ENCODE assay signal across 12 cellular contexts in genomic region chr17:54426287-54426886, GRCh38.
DNase-seq lines count a peak whose midpoint lies in the region; ATAC-seq and TF ChIP-seq lines count a peak whose summit lies in the region.
"Had no signal": no experiment of that assay in that cellular context is flagged by ENCODE, and none has a peak within 500 bp of the region (broad histone marks: within the 10 kb centered on the region; RNA-seq: fewer than 3 reads in every experiment).

No MANE protein-coding gene starts in this region.

- H3K9me3 ChIP-seq in GM23248 (ENCODE audit: low read depth) (no peaks in the 10 kb centered on the region), OCI-LY3 (ENCODE audit: insufficient read depth, low read length) (no peaks in the 10 kb centered on the region)
- H3K9me3 ChIP-seq: neutrophil had no signal

- H3K4me3 ChIP-seq in GM23248, result no peak overlapping the region
- H3K4me3 ChIP-seq in OCI-LY3 (ENCODE audit: low read length), result no peak overlapping the region
- H3K4me3 ChIP-seq: SJSA1 had no signal

- H3K27me3 Mint-ChIP-seq in stimulated activated naive CD8-positive, alpha-beta T cell treated with anti-CD3 and anti-CD28 coated beads, Interleukin-15, amount 100 ng/mL, for 72 hours, result no peaks in the 10 kb centered on the region
- H3K27me3 Mint-ChIP-seq: CD4-positive, CD25-positive, alpha-beta regulatory T cell had no signal

- no peak overlapping the region for H3K9ac ChIP-seq in GM23248
- no peak overlapping the region for H3K9ac ChIP-seq in OCI-LY3 (ENCODE audit: low read length)

- peak; percentile 1 for DNase-seq in GM23248
- peak in 1 of 2 donors; percentile 45 for DNase-seq in foreskin keratinocyte
- no peak for DNase-seq in posterior cingulate gyrus
- DNase-seq in stimulated activated naive CD8-positive, alpha-beta T cell treated with anti-CD3 and anti-CD28 coated beads, Interleukin-15, amount 100 ng/mL, for 72 hours, result no peak
- DNase-seq: activated effector memory CD4-positive, alpha-beta T cell treated with anti-CD3 and anti-CD28 coated beads, Interleukin-2, amount 50 U/mL, for 16 hours; CD4-positive, CD25-positive, alpha-beta regulatory T cell had no signal

- H2AFZ ChIP-seq in GM23248, result no peak overlapping the region
- no peak overlapping the region for H2AFZ ChIP-seq in OCI-LY3 (ENCODE audit: low read depth, low read length)

- 0 to 9% methylated on average over 1 of the region's 1 CpG for WGBS in GM23248 (ENCODE audit: low coverage in 1 of 2, low lambda C conversion rate in 2 of 2, missing lambda C conversion rate in 2 of 2), 2 experiments

- no peaks in the 10 kb centered on the region for H3F3A ChIP-seq in GM23248 (ENCODE audit: insufficient read depth)

- H3K4me1 Mint-ChIP-seq in stimulated activated naive CD8-positive, alpha-beta T cell treated with anti-CD3 and anti-CD28 coated beads, Interleukin-15, amount 100 ng/mL, for 72 hours, result no peaks in the 10 kb centered on the region
- H3K4me1 Mint-ChIP-seq: CD4-positive, CD25-positive, alpha-beta regulatory T cell had no signal

- in situ Hi-C loops in GM23248 (cut with MboI), result loop anchor here (25.0 kb wide), 1 partner anchor 111 kb away; no protein-coding TSS in a partner anchor

- no peaks in the 10 kb centered on the region for H3K27me3 ChIP-seq in GM23248 (replicated peaks; ENCODE audit: insufficient read depth)
- no peaks in the 10 kb centered on the region for H3K27me3 ChIP-seq in OCI-LY3 (ENCODE audit: low read depth, low read length)
- H3K27me3 ChIP-seq in foreskin keratinocyte, result no peaks in the 10 kb centered on the region
- H3K27me3 ChIP-seq: neutrophil, SJSA1 had no signal

- H3K4me2 ChIP-seq in GM23248 (ENCODE audit: unreplicated experiment) (no peak overlapping the region), OCI-LY3 (ENCODE audit: low read length) (no peak overlapping the region)

- H3K36me3 ChIP-seq in GM23248 (ENCODE audit: low read depth) (no peaks in the 10 kb centered on the region), OCI-LY3 (replicated peaks; ENCODE audit: low read depth, low read length) (no peaks in the 10 kb centered on the region)
- H3K36me3 ChIP-seq: neutrophil, SJSA1 had no signal

- ATAC-seq in foreskin keratinocyte (peak; percentile 54), HG03378 (IDR thresholded peaks at IDR 0.05; ENCODE audit: unreplicated experiment) (no peak), HG02885 (IDR thresholded peaks at IDR 0.05; ENCODE audit: poor library complexity, unreplicated experiment) (no peak)
- no peak for ATAC-seq in stimulated activated naive CD8-positive, alpha-beta T cell treated with anti-CD3 and anti-CD28 coated beads, Interleukin-15, amount 100 ng/mL, for 72 hours

- H3K4me1 ChIP-seq in GM23248 (ENCODE audit: insufficient read depth), result no peaks in the 10 kb centered on the region
- no peaks in the 10 kb centered on the region for H3K4me1 ChIP-seq in OCI-LY3 (ENCODE audit: low read length)
- H3K4me1 ChIP-seq in foreskin keratinocyte, result no peaks in the 10 kb centered on the region
- H3K4me1 ChIP-seq: SJSA1 had no signal

- H3K79me2 ChIP-seq in GM23248 (ENCODE audit: insufficient read depth) (no peaks in the 10 kb centered on the region), OCI-LY3 (ENCODE audit: low read length) (no peaks in the 10 kb centered on the region)

- TF ChIP-seq CTCF in 22Rv1 (IDR thresholded peaks at IDR 0.05) (peak; percentile 80), OCI-LY3 (IDR thresholded peaks at IDR 0.05; ENCODE audit: low read depth, low read length) (peak; percentile 71), foreskin keratinocyte (conservative IDR thresholded peaks at IDR 0.05) (peak; percentile 89)

- intact Hi-C loops in posterior cingulate gyrus (cut with DNase I), result no loop called here

- H3K27ac ChIP-seq in 22Rv1 (no peak overlapping the region), GM23248 (no peak overlapping the region), OCI-LY3 (ENCODE audit: low read length) (no peak overlapping the region), foreskin keratinocyte (no peak overlapping the region)
- H3K27ac ChIP-seq: neutrophil, SJSA1 had no signal

- H4K20me1 ChIP-seq in GM23248 (ENCODE audit: insufficient read depth) (no peaks in the 10 kb centered on the region), OCI-LY3 (ENCODE audit: insufficient read depth, low read length) (no peaks in the 10 kb centered on the region)

- H3K9me2 ChIP-seq in GM23248 (ENCODE audit: insufficient read depth), result no peaks in the 10 kb centered on the region

- peaks cover 10 to 14% of the 10 kb centered on the region in 2 donors for H3K9me3 Mint-ChIP-seq in stimulated activated naive CD8-positive, alpha-beta T cell treated with anti-CD3 and anti-CD28 coated beads, Interleukin-15, amount 100 ng/mL, for 72 hours

- H3K27ac Mint-ChIP-seq in stimulated activated naive CD8-positive, alpha-beta T cell treated with anti-CD3 and anti-CD28 coated beads, Interleukin-15, amount 100 ng/mL, for 72 hours, result no peak overlapping the region
- H3K27ac Mint-ChIP-seq: CD4-positive, CD25-positive, alpha-beta regulatory T cell had no signal

- no peak overlapping the region for H3K4me3 Mint-ChIP-seq in stimulated activated naive CD8-positive, alpha-beta T cell treated with anti-CD3 and anti-CD28 coated beads, Interleukin-15, amount 100 ng/mL, for 72 hours
- H3K4me3 Mint-ChIP-seq: CD4-positive, CD25-positive, alpha-beta regulatory T cell had no signal
